14 cellular contexts compared by ENCODE assay signal in genomic region chr15:72154316-72154715, GRCh38. TPM values are rescaled to one million over a fixed set of nuclear protein-coding genes. Genes with fewer than 3 reads are reported as not detected.
"Had no signal": no experiment of that assay in that cellular context is flagged by ENCODE, and none has a peak within 500 bp of the region (broad histone marks: within the 10 kb centered on the region; RNA-seq: fewer than 3 reads in every experiment).

No MANE protein-coding gene starts in this region.

- H3K36me3 Mint-ChIP-seq: activated naive CD4-positive, alpha-beta T cell treated with anti-CD3 and anti-CD28 coated beads, Interleukin-2, amount 50 U/mL, for 72 hours; natural killer cell had no signal

- H3K27ac Mint-ChIP-seq: activated CD4-positive, alpha-beta memory T cell treated with anti-CD3 and anti-CD28 coated beads, Interleukin-2, amount 10 ng/mL, durations not matched to agents 7 days and 5 days; activated CD4-positive, alpha-beta T cell treated with anti-CD3 and anti-CD28 coated beads for 36 hours; activated naive CD4-positive, alpha-beta T cell treated with anti-CD3 and anti-CD28 coated beads, Interleukin-2, amount 50 U/mL, for 72 hours; natural killer cell; progenitor cell of endocrine pancreas; stimulated activated naive CD8-positive, alpha-beta T cell treated with anti-CD3 and anti-CD28 coated beads, Interleukin-15, amount 100 ng/mL, for 72 hours; T-helper 17 cell had no signal

- H3K4me3 Mint-ChIP-seq: activated CD4-positive, alpha-beta memory T cell treated with anti-CD3 and anti-CD28 coated beads, Interleukin-2, amount 10 ng/mL, durations not matched to agents 7 days and 5 days; activated CD4-positive, alpha-beta T cell treated with anti-CD3 and anti-CD28 coated beads for 36 hours; natural killer cell; stimulated activated naive CD8-positive, alpha-beta T cell treated with anti-CD3 and anti-CD28 coated beads, Interleukin-15, amount 100 ng/mL, for 72 hours had no signal

- H3K9me3 ChIP-seq: vagina had no signal

- H3K27me3 Mint-ChIP-seq: stimulated activated naive CD8-positive, alpha-beta T cell treated with anti-CD3 and anti-CD28 coated beads, Interleukin-15, amount 100 ng/mL, for 72 hours had no signal

- H3K9me3 Mint-ChIP-seq: activated CD4-positive, alpha-beta memory T cell treated with anti-CD3 and anti-CD28 coated beads, Interleukin-2, amount 10 ng/mL, durations not matched to agents 7 days and 5 days; activated naive CD4-positive, alpha-beta T cell treated with anti-CD3 and anti-CD28 coated beads, Interleukin-2, amount 50 U/mL, for 72 hours; natural killer cell; stimulated activated naive CD8-positive, alpha-beta T cell treated with anti-CD3 and anti-CD28 coated beads, Interleukin-15, amount 100 ng/mL, for 72 hours had no signal

- H3K4me3 ChIP-seq: lung had no signal

- DNase-seq: activated CD4-positive, alpha-beta memory T cell treated with anti-CD3 and anti-CD28 coated beads, Interleukin-2, amount 10 ng/mL, durations not matched to agents 7 days and 5 days; activated CD4-positive, alpha-beta T cell treated with anti-CD3 and anti-CD28 coated beads for 36 hours; activated effector memory CD4-positive, alpha-beta T cell treated with anti-CD3 and anti-CD28 coated beads, Interleukin-2, amount 50 U/mL, for 16 hours; activated T-cell treated with anti-CD3 and anti-CD28 coated beads, Interleukin-2, amount 50 U/mL, for 48 hours; central memory CD4-positive, alpha-beta T cell; foreskin fibroblast; natural killer cell; stimulated activated naive CD8-positive, alpha-beta T cell treated with anti-CD3 and anti-CD28 coated beads, Interleukin-15, amount 100 ng/mL, for 72 hours; T-helper 17 cell had no signal

- H3K27me3 ChIP-seq: vagina had no signal

- H3K36me3 ChIP-seq: vagina had no signal

- ATAC-seq: activated CD4-positive, alpha-beta T cell treated with anti-CD3 and anti-CD28 coated beads for 36 hours; activated naive CD4-positive, alpha-beta T cell treated with anti-CD3 and anti-CD28 coated beads, Interleukin-2, amount 50 U/mL, for 72 hours; natural killer cell; stimulated activated naive CD8-positive, alpha-beta T cell treated with anti-CD3 and anti-CD28 coated beads, Interleukin-15, amount 100 ng/mL, for 72 hours; T-helper 17 cell had no signal

RNA-seq across cellular contexts. Expression of gene GRAMD2A, which starts 43.3 kb away (rescaled TPM):
- total RNA-seq: activated CD4-positive, alpha-beta memory T cell treated with anti-CD3 and anti-CD28 coated beads, Interleukin-2, amount 10 ng/mL, durations not matched to agents 7 days and 5 days; activated naive CD4-positive, alpha-beta T cell treated with anti-CD3 and anti-CD28 coated beads, Interleukin-2, amount 50 U/mL, for 72 hours; mononuclear cell; natural killer cell; T-helper 17 cell had no signal
